In genomic region chr19:10332158-10332964, GRCh38 we compare ENCODE assay signal across 8 cellular contexts. TPM values are rescaled to one million over a fixed set of nuclear protein-coding genes. Genes with fewer than 3 reads are reported as not detected.
A peak's percentile ranks its signal among the peaks of the same experiment; 100 is the strongest.
DNase-seq lines count a peak whose midpoint lies in the region; ATAC-seq, FAIRE-seq and TF ChIP-seq lines count a peak whose summit lies in the region.

No MANE protein-coding gene starts in this region.

- H3K27me3 ChIP-seq in heart left ventricle = no peaks in the 10 kb centered on the region
- no peaks in the 10 kb centered on the region for H3K27me3 ChIP-seq in GM12878 (replicated peaks in 1 of 2; ENCODE audit: control insufficient read depth in 2 of 2, insufficient read depth in 2 of 2, low read length in 1 of 2)
- no peaks in the 10 kb centered on the region for H3K27me3 ChIP-seq in lung (ENCODE audit: control insufficient read depth, insufficient read depth)
- no peaks in the 10 kb centered on the region for H3K27me3 ChIP-seq in uterus

- TF ChIP-seq EP300 in GM12878 (IDR thresholded peaks at IDR 0.05; ENCODE audit: borderline replicate concordance in 1 of 2, control insufficient read depth in 1 of 2, low read depth in 2 of 2, low read length in 2 of 2) = no peak

- ATAC-seq in heart left ventricle (no peak), left ventricle myocardium superior (no peak), GM12878 (peak; percentile 17; the same call in 2 of the 3 replicates), lung (ENCODE audit: insufficient read depth, low FRiP score) (no peak)

- peaks cover 0 to 36% (median 24%) of the 10 kb centered on the region in 12 donors for H3K4me1 ChIP-seq in heart left ventricle
- H3K4me1 ChIP-seq in GM12878 (ENCODE audit: control insufficient read depth, insufficient read depth, low read length) = peaks cover 16% of the 10 kb centered on the region
- peaks cover 5 to 12% of the 10 kb centered on the region in 2 donors for H3K4me1 ChIP-seq in lung (ENCODE audit: control insufficient read depth in 2 of 2, insufficient read depth in 2 of 2, low read length in 2 of 2)
- peaks cover 0 to 5% of the 10 kb centered on the region in 2 donors for H3K4me1 ChIP-seq in uterus

- H4K20me1 ChIP-seq in GM12878 (ENCODE audit: control insufficient read depth, insufficient read depth) = no peaks in the 10 kb centered on the region

- TF ChIP-seq CTCF in heart left ventricle (IDR thresholded peaks at IDR 0.05) = no peak
- TF ChIP-seq CTCF in GM12878 (IDR thresholded peaks at IDR 0.05 in 2 of 3, conservative IDR thresholded peaks at IDR 0.05 in 1 of 3; ENCODE audit: control insufficient read depth in 2 of 3, extremely low read depth in 1 of 3, insufficient read depth in 1 of 3, low read depth in 3 of 3, low read length in 3 of 3) = no peak
- TF ChIP-seq CTCF in lung (IDR thresholded peaks at IDR 0.05; ENCODE audit: control extremely low read depth, extremely low read depth) = no peak
- TF ChIP-seq CTCF in uterus (IDR thresholded peaks at IDR 0.05) = no peak

- H3K36me3 ChIP-seq in heart left ventricle (peaks cover 0 to 38% (median 32%) of the 10 kb centered on the region in 9 donors), GM12878 (ENCODE audit: control insufficient read depth in 2 of 2, insufficient read depth in 2 of 2, low read length in 1 of 2) (peaks cover 19 to 33% of the 10 kb centered on the region in 2 experiments), lung (ENCODE audit: control insufficient read depth in 2 of 2, insufficient read depth in 2 of 2, low read length in 2 of 2) (peaks cover 0 to 25% of the 10 kb centered on the region in 2 donors), uterus (no peaks in the 10 kb centered on the region)

- CTCF ChIA-PET in GM12878 (lab: Yijun Ruan, JAX) = interaction anchor here (0.6 to 2.9 kb wide), 4 partner anchors 48 to 58 kb away, joined by 3 to 15 read pairs (median 3); partner anchors contain the start of gene TYK2

- H2AFZ ChIP-seq in GM12878 (ENCODE audit: control insufficient read depth, low read depth, low read length) = no peak overlapping the region

- H3K4me3 ChIP-seq in heart left ventricle (peak overlapping the region; percentile 50 to 90 (median 71)), GM12878 (peak overlapping the region; percentile 100), lung (peak overlapping the region; percentile 90), uterus (peak overlapping the region; percentile 77 to 99)

- peak overlapping the region; percentile 78 for H3K4me2 ChIP-seq in GM12878 (ENCODE audit: control insufficient read depth, insufficient read depth)

- intact Hi-C loops in heart left ventricle (cut with DNase I) (loop anchor here in 5 of 10 donors (2.0 to 10.0 kb wide), 5 partner anchors 16 to 60 kb away; partner anchors contain the start of genes TYK2 (in 3 of the 5), ICAM1 (in 2 of the 5), FDX2 (in 1 of the 5) and ICAM4 (in 1 of the 5)), left ventricle myocardium superior (cut with micrococcal nuclease) (loop anchor here (10.0 kb wide), 1 partner anchor 48 kb away; the partner anchor contains the start of genes ICAM4 and ICAM5), GM12878 (cut with micrococcal nuclease; ENCODE audit: unreplicated experiment) (loop anchor here (5.0 kb wide), 2 partner anchors 55 to 60 kb away; partner anchors contain the start of gene ICAM1), uterus (cut with DNase I; ENCODE audit: low total_unique reads) (loop anchor here (10.0 kb wide), 1 partner anchor 52 kb away; the partner anchor contains the start of gene TYK2)

- in situ Hi-C loops in GM12878 (cut with MboI) = no loop called here

- POLR2A ChIA-PET in GM12878 (lab: Charles Lee) = interaction anchor here (0.6 to 1.8 kb wide), 3 partner anchors 42 to 61 kb away, joined by 3 to 11 read pairs (median 3); partner anchors contain the start of gene ICAM5

- no peak for TF ChIP-seq RAD21 in GM12878 (IDR thresholded peaks at IDR 0.05; ENCODE audit: insufficient read depth, low read depth, low read length)

- peak overlapping the region in 10 of 12 donors; percentile 84 to 94 (median 92) for H3K27ac ChIP-seq in heart left ventricle
- H3K27ac ChIP-seq in GM12878 (ENCODE audit: control insufficient read depth, insufficient read depth) = peak overlapping the region; percentile 92
- peak overlapping the region; percentile 88 to 99 for H3K27ac ChIP-seq in lung (ENCODE audit: low read depth in 1 of 2, low read length in 1 of 2)
- H3K27ac ChIP-seq in uterus = peak overlapping the region; percentile 94 to 96

- H3K9me3 ChIP-seq in heart left ventricle (no peaks in the 10 kb centered on the region), GM12878 (replicated peaks; ENCODE audit: control insufficient read depth, insufficient read depth, low read length) (no peaks in the 10 kb centered on the region), lung (ENCODE audit: control insufficient read depth in 2 of 2, insufficient read depth in 1 of 2, low read length in 1 of 2) (no peaks in the 10 kb centered on the region), uterus (no peaks in the 10 kb centered on the region)

- WGBS in heart left ventricle, 4 donors = 28 to 37% (median 35%) methylated on average over 18 of the region's 18 CpGs
- 22% methylated on average over 18 of the region's 18 CpGs for WGBS in GM12878 (ENCODE audit: insufficient coverage, insufficient replicate concordance, low lambda C conversion rate, missing lambda C conversion rate)
- WGBS in lung, 2 donors = 33 to 39% methylated on average over 18 of the region's 18 CpGs

- no peak for FAIRE-seq in GM12878 (lab: Jason Lieb, UNC)

- no TSS peak for BruUV-seq in GM12878 (replicated peaks; lab: Mats Ljungman, UMichigan)

- no peak for DNase-seq in heart left ventricle
- DNase-seq in left ventricle myocardium superior = no peak
- DNase-seq in GM12878 (ENCODE audit: low read depth, low spot score) = no peak
- no peak for DNase-seq in lung (ENCODE audit: low spot score)
- no peak for DNase-seq in uterus
- no peak for DNase-seq in activated CD8-positive, alpha-beta memory T cell treated with anti-CD3 and anti-CD28 coated beads for 24 hours
- DNase-seq in HCEC 1CT = no peak
- no peak for DNase-seq in activated effector memory CD4-positive, alpha-beta T cell treated with anti-CD3 and anti-CD28 coated beads, Interleukin-2, amount 50 U/mL, for 16 hours

- no peak for TF ChIP-seq POLR2A in heart left ventricle (IDR thresholded peaks at IDR 0.05)
- TF ChIP-seq POLR2A in GM12878 (IDR thresholded peaks at IDR 0.05; ENCODE audit: low read depth, low read length) = no peak
- no peak for TF ChIP-seq POLR2A in uterus (IDR thresholded peaks at IDR 0.05)

- RAD21 ChIA-PET in GM12878 (lab: Charles Lee; ENCODE audit: unreplicated experiment) = interaction anchor here (0.6 to 1.3 kb wide), 3 partner anchors 18 to 55 kb away, joined by 3 to 9 read pairs (median 3); no protein-coding TSS in a partner anchor

- SMC1A ChIA-PET in GM12878 (lab: Charles Lee; ENCODE audit: uncharacterized antibody, unreplicated experiment) = interaction anchor here (1.0 to 2.5 kb wide), 3 partner anchors 9 to 62 kb away, joined by 3 to 11 read pairs (median 4); partner anchors contain the start of gene ICAM1

- peak overlapping the region; percentile 95 for H3K9ac ChIP-seq in GM12878 (ENCODE audit: control insufficient read depth, insufficient read depth, low read length)

- H3K79me2 ChIP-seq in GM12878 (ENCODE audit: control insufficient read depth, insufficient read depth, low read length) = peaks cover 38% of the 10 kb centered on the region

RNA-seq across cellular contexts. Expression of gene RAVER1, which starts 1.0 kb away (rescaled TPM):
- total RNA-seq in heart left ventricle (10 to 100 TPM; 11.5 to 22.5 (median 14.0) TPM), left ventricle myocardium superior (12.3 TPM), GM12878 (2014; rRNA removed) (16.1 and 24.5 TPM in 2 replicates), GM12878 (2014; rRNA removed; fragmentation: Illumina TruSeq; extraction: Trizol) (3.3 and 5.1 TPM in 2 replicates), GM12878 (2021) (83.5 and 87.0 TPM in 2 replicates), lung (10 to 100 TPM; 21.1 to 46.1 TPM), uterus (10 to 100 TPM in 3 of 4 donors, 1 to 10 TPM in 1; 7.4 to 42.4 (median 16.4) TPM)
- polyA plus RNA-seq in heart left ventricle (10 to 100 TPM in 1 of 2 donors, 1 to 10 TPM in 1; 5.9 to 17.2 TPM), GM12878 (2011; rRNA removed) (0.91 and 1.5 TPM in 2 replicates), GM12878 (2014; fragmentation: Illumina TruSeq; extraction: Trizol) (1.0 and 4.8 TPM in 2 replicates), GM12878 (2014; fragmentation: Nextera tagmentation; extraction: Ambion mirVana) (under 1 TPM; 0.03 to 0.05 TPM), GM12878 (2014; rRNA removed) (19.2 and 33.9 TPM in 2 replicates), GM12878 (2016; fragmentation: Nextera tagmentation; extraction: Ambion mirVana) (10 to 100 TPM; 54.7 to 71.6 TPM), lung (10 to 100 TPM; 10.5 to 17.7 TPM)
- total RNA-seq in GM12878 (2013; cell fraction: nucleolus; rRNA removed) = 26.9 and 31.1 TPM in 2 replicates
- polyA plus RNA-seq in GM12878 (2011; ENCODE audit: low read depth) = 4.7 TPM
- polyA plus RNA-seq in GM12878 (2011; cell fraction: cytosol; rRNA removed) = 4.5 and 5.8 TPM in 2 replicates
- polyA plus RNA-seq in GM12878 (2011; cell fraction: nucleus; rRNA removed) = 33.7 and 54.4 TPM in 2 replicates
- 27.8 and 29.2 TPM in 2 replicates for polyA plus RNA-seq in GM12878 (2012)
- 8.3 and 16.5 TPM in 2 replicates for polyA minus RNA-seq in GM12878 (2011; rRNA and poly(A)+ RNA removed)
- 23.0 and 25.4 TPM in 2 replicates for polyA minus RNA-seq in GM12878 (2011; cell fraction: cytosol; rRNA and poly(A)+ RNA removed)
- polyA minus RNA-seq in GM12878 (2011; cell fraction: nucleus; rRNA and poly(A)+ RNA removed) = 9.3 and 15.3 TPM in 2 replicates

RNA-seq across cellular contexts. Expression of gene ICAM3, which starts 7.1 kb away (rescaled TPM):
- total RNA-seq in heart left ventricle (10 to 100 TPM in 8 of 9 donors, 1 to 10 TPM in 1; 5.6 to 24.9 (median 18.3) TPM), left ventricle myocardium superior (25.3 TPM), GM12878 (2014; rRNA removed) (134 and 152 TPM in 2 replicates), GM12878 (2014; rRNA removed; fragmentation: Illumina TruSeq; extraction: Trizol) (98.9 and 106 TPM in 2 replicates), GM12878 (2021) (146 and 160 TPM in 2 replicates), lung (10 to 100 TPM; 12.1 to 25.5 TPM), uterus (10 to 100 TPM in 1 of 4 donors, 1 to 10 TPM in 3; 3.0 to 65.3 (median 6.2) TPM)
- polyA plus RNA-seq in heart left ventricle (10 to 100 TPM in 1 of 2 donors, 1 to 10 TPM in 1; 8.6 to 15.5 TPM), GM12878 (2011; rRNA removed) (67.0 and 125 TPM in 2 replicates), GM12878 (2014; fragmentation: Illumina TruSeq; extraction: Trizol) (20.4 and 61.1 TPM in 2 replicates), GM12878 (2014; fragmentation: Nextera tagmentation; extraction: Ambion mirVana) (10 to 100 TPM in 1 of 2 experiments, 1 to 10 TPM in 1; 5.5 to 29.2 TPM), GM12878 (2014; rRNA removed) (146 and 156 TPM in 2 replicates), GM12878 (2016; fragmentation: Nextera tagmentation; extraction: Ambion mirVana) (10 to 100 TPM; 73.6 to 75.6 TPM), lung (10 to 100 TPM in 1 of 2 donors, 1 to 10 TPM in 1; 8.1 to 56.1 TPM)
- total RNA-seq in GM12878 (2013; cell fraction: nucleolus; rRNA removed) = 76.3 and 98.4 TPM in 2 replicates
- 45.5 TPM for polyA plus RNA-seq in GM12878 (2011; ENCODE audit: low read depth)
- 166 and 255 TPM in 2 replicates for polyA plus RNA-seq in GM12878 (2011; cell fraction: cytosol; rRNA removed)
- polyA plus RNA-seq in GM12878 (2011; cell fraction: nucleus; rRNA removed) = 261 and 282 TPM in 2 replicates
- polyA plus RNA-seq in GM12878 (2012) = 152 and 177 TPM in 2 replicates
- 113 and 199 TPM in 2 replicates for polyA minus RNA-seq in GM12878 (2011; rRNA and poly(A)+ RNA removed)
- 98.9 and 99.5 TPM in 2 replicates for polyA minus RNA-seq in GM12878 (2011; cell fraction: cytosol; rRNA and poly(A)+ RNA removed)
- polyA minus RNA-seq in GM12878 (2011; cell fraction: nucleus; rRNA and poly(A)+ RNA removed) = 40.0 and 45.3 TPM in 2 replicates

RNA-seq across cellular contexts. Expression of gene FDX2, which starts 16.5 kb away (rescaled TPM):
- 10 to 100 TPM; 12.8 to 22.0 (median 16.6) TPM for total RNA-seq in heart left ventricle
- polyA plus RNA-seq in heart left ventricle = 10 to 100 TPM; 32.7 to 37.3 TPM
- 18.2 TPM for total RNA-seq in left ventricle myocardium superior
- total RNA-seq in GM12878 (2013; cell fraction: nucleolus; rRNA removed) = 8.7 and 11.1 TPM in 2 replicates
- 19.5 and 29.0 TPM in 2 replicates for total RNA-seq in GM12878 (2014; rRNA removed)
- total RNA-seq in GM12878 (2014; rRNA removed; fragmentation: Illumina TruSeq; extraction: Trizol) = 15.0 and 16.2 TPM in 2 replicates
- 22.4 and 24.6 TPM in 2 replicates for total RNA-seq in GM12878 (2021)
- 7.6 TPM for polyA plus RNA-seq in GM12878 (2011; ENCODE audit: low read depth)
- polyA plus RNA-seq in GM12878 (2011; rRNA removed) = 5.0 and 12.4 TPM in 2 replicates
- 24.5 and 31.1 TPM in 2 replicates for polyA plus RNA-seq in GM12878 (2011; cell fraction: cytosol; rRNA removed)
- polyA plus RNA-seq in GM12878 (2011; cell fraction: nucleus; rRNA removed) = 34.9 and 53.2 TPM in 2 replicates
- polyA plus RNA-seq in GM12878 (2012) = 9.7 and 16.0 TPM in 2 replicates
- polyA plus RNA-seq in GM12878 (2014; fragmentation: Illumina TruSeq; extraction: Trizol) = 5.9 and 24.9 TPM in 2 replicates
- 1 to 10 TPM; 1.4 to 4.1 TPM for polyA plus RNA-seq in GM12878 (2014; fragmentation: Nextera tagmentation; extraction: Ambion mirVana)
- 31.7 TPM in 2 replicates for polyA plus RNA-seq in GM12878 (2014; rRNA removed)
- 10 to 100 TPM; 34.4 to 50.4 TPM for polyA plus RNA-seq in GM12878 (2016; fragmentation: Nextera tagmentation; extraction: Ambion mirVana)
- 5.3 and 11.1 TPM in 2 replicates for polyA minus RNA-seq in GM12878 (2011; rRNA and poly(A)+ RNA removed)
- polyA minus RNA-seq in GM12878 (2011; cell fraction: cytosol; rRNA and poly(A)+ RNA removed) = 3.2 and 5.2 TPM in 2 replicates
- polyA minus RNA-seq in GM12878 (2011; cell fraction: nucleus; rRNA and poly(A)+ RNA removed) = 4.2 and 11.7 TPM in 2 replicates
- 10 to 100 TPM in 1 of 2 donors, 1 to 10 TPM in 1; 9.6 to 20.9 TPM for total RNA-seq in lung
- polyA plus RNA-seq in lung = 10 to 100 TPM; 21.4 to 38.4 TPM
- total RNA-seq in uterus = 10 to 100 TPM in 1 of 4 donors, 1 to 10 TPM in 3; 1.5 to 12.7 (median 4.9) TPM

RNA-seq across cellular contexts. Expression of gene ZGLP1, which starts 22.7 kb away (rescaled TPM):
- 1 to 10 TPM in 4 of 9 donors, under 1 TPM in 5; 0.16 to 2.2 (median 0.83) TPM for total RNA-seq in heart left ventricle
- 1 to 10 TPM; 1.1 TPM for polyA plus RNA-seq in heart left ventricle
- total RNA-seq in left ventricle myocardium superior = 0.87 TPM
- 1.1 and 1.6 TPM in 2 replicates for total RNA-seq in GM12878 (2013; cell fraction: nucleolus; rRNA removed)
- 1.3 and 1.7 TPM in 2 replicates for total RNA-seq in GM12878 (2014; rRNA removed)
- total RNA-seq in GM12878 (2014; rRNA removed; fragmentation: Illumina TruSeq; extraction: Trizol) = 0.67 and 0.78 TPM in 2 replicates
- 2.5 and 4.1 TPM in 2 replicates for total RNA-seq in GM12878 (2021)
- polyA plus RNA-seq in GM12878 (2011; ENCODE audit: low read depth) = 0.75 TPM
- 0.49 and 0.94 TPM in 2 replicates for polyA plus RNA-seq in GM12878 (2011; rRNA removed)
- polyA plus RNA-seq in GM12878 (2011; cell fraction: cytosol; rRNA removed) = 1.7 and 2.0 TPM in 2 replicates
- polyA plus RNA-seq in GM12878 (2011; cell fraction: nucleus; rRNA removed) = 10.8 and 12.6 TPM in 2 replicates
- 0.89 and 1.8 TPM in 2 replicates for polyA plus RNA-seq in GM12878 (2012)
- 0.19 and 0.98 TPM in 2 replicates for polyA plus RNA-seq in GM12878 (2014; fragmentation: Illumina TruSeq; extraction: Trizol)
- under 1 TPM; 0.29 to 0.48 TPM for polyA plus RNA-seq in GM12878 (2014; fragmentation: Nextera tagmentation; extraction: Ambion mirVana)
- 4.6 and 5.6 TPM in 2 replicates for polyA plus RNA-seq in GM12878 (2014; rRNA removed)
- 1 to 10 TPM; 1.8 to 2.0 TPM for polyA plus RNA-seq in GM12878 (2016; fragmentation: Nextera tagmentation; extraction: Ambion mirVana)
- 0.29 and 0.31 TPM in 2 replicates for polyA minus RNA-seq in GM12878 (2011; rRNA and poly(A)+ RNA removed)
- not detected in 2 replicates for polyA minus RNA-seq in GM12878 (2011; cell fraction: cytosol; rRNA and poly(A)+ RNA removed)
- polyA minus RNA-seq in GM12878 (2011; cell fraction: nucleus; rRNA and poly(A)+ RNA removed) = 0.24 and 1.1 TPM in 2 replicates
- 1 to 10 TPM; 3.7 to 5.1 TPM for total RNA-seq in lung
- 1 to 10 TPM; 3.0 to 6.7 TPM for polyA plus RNA-seq in lung
- 1 to 10 TPM in 2 of 4 donors, not detected in 2; 1.0 to 2.5 TPM for total RNA-seq in uterus

RNA-seq across cellular contexts. Expression of gene ICAM5, which starts 42.6 kb away (rescaled TPM):
- under 1 TPM in 7 of 9 donors, not detected in 2; 0.19 to 0.98 (median 0.34) TPM for total RNA-seq in heart left ventricle
- under 1 TPM; 0.11 to 0.35 TPM for polyA plus RNA-seq in heart left ventricle
- total RNA-seq in left ventricle myocardium superior = 0.32 TPM
- 14.9 and 15.8 TPM in 2 replicates for total RNA-seq in GM12878 (2013; cell fraction: nucleolus; rRNA removed)
- 0.76 and 1.3 TPM in 2 replicates for total RNA-seq in GM12878 (2014; rRNA removed)
- total RNA-seq in GM12878 (2014; rRNA removed; fragmentation: Illumina TruSeq; extraction: Trizol) = 0.36 and 0.55 TPM in 2 replicates
- 3.0 and 4.6 TPM in 2 replicates for total RNA-seq in GM12878 (2021)
- 1.1 TPM for polyA plus RNA-seq in GM12878 (2011; ENCODE audit: low read depth)
- 1.4 and 3.5 TPM in 2 replicates for polyA plus RNA-seq in GM12878 (2011; rRNA removed)
- 4.9 and 7.8 TPM in 2 replicates for polyA plus RNA-seq in GM12878 (2011; cell fraction: cytosol; rRNA removed)
- 154 and 163 TPM in 2 replicates for polyA plus RNA-seq in GM12878 (2011; cell fraction: nucleus; rRNA removed)
- 3.8 and 6.4 TPM in 2 replicates for polyA plus RNA-seq in GM12878 (2012)
- 0.48 TPM in 1 of 2 replicates, not detected in the other for polyA plus RNA-seq in GM12878 (2014; fragmentation: Illumina TruSeq; extraction: Trizol)
- polyA plus RNA-seq in GM12878 (2014; fragmentation: Nextera tagmentation; extraction: Ambion mirVana) = not detected
- polyA plus RNA-seq in GM12878 (2014; rRNA removed) = 3.2 and 4.6 TPM in 2 replicates
- polyA plus RNA-seq in GM12878 (2016; fragmentation: Nextera tagmentation; extraction: Ambion mirVana) = under 1 TPM; 0.14 to 0.59 TPM
- polyA minus RNA-seq in GM12878 (2011; rRNA and poly(A)+ RNA removed) = 0.66 and 3.7 TPM in 2 replicates
- 1.0 and 3.1 TPM in 2 replicates for polyA minus RNA-seq in GM12878 (2011; cell fraction: cytosol; rRNA and poly(A)+ RNA removed)
- polyA minus RNA-seq in GM12878 (2011; cell fraction: nucleus; rRNA and poly(A)+ RNA removed) = 8.2 and 13.5 TPM in 2 replicates
- 10 to 100 TPM; 22.2 to 32.1 TPM for total RNA-seq in lung
- 10 to 100 TPM in 1 of 2 donors, 1 to 10 TPM in 1; 4.1 to 15.0 TPM for polyA plus RNA-seq in lung
- total RNA-seq in uterus = under 1 TPM in 3 of 4 donors, not detected in 1; 0.07 to 0.88 (median 0.29) TPM
